In genomic region chr11:91880660-91881059, GRCh38 we compare ENCODE assay signal across 8 cellular contexts.
"Had no signal": no experiment of that assay in that cellular context is flagged by ENCODE, and none has a peak within 500 bp of the region (broad histone marks: within the 10 kb centered on the region; RNA-seq: fewer than 3 reads in every experiment).

No MANE protein-coding gene starts in this region.

- DNase-seq: IMR-90, KBM-7, KG1 had no signal

- ATAC-seq: HepG2, K562 had no signal

- H3K4me1 Mint-ChIP-seq: IgD-negative memory B cell had no signal

- H3K27ac Mint-ChIP-seq: IgD-negative memory B cell had no signal

- H3K4me3 ChIP-seq: K562 had no signal

- H3K27ac ChIP-seq: HL-60 had no signal

- FAIRE-seq: HepG2, HTR-8/SVneo, K562 had no signal

- H3K4me3 Mint-ChIP-seq: IgD-negative memory B cell had no signal

- H3K36me3 Mint-ChIP-seq: IgD-negative memory B cell had no signal

- H3K27me3 Mint-ChIP-seq: IgD-negative memory B cell had no signal
